ENCODE assay signal across 9 cellular contexts in genomic region chr1:202189012-202189790, GRCh38. TPM values are rescaled to one million over a fixed set of nuclear protein-coding genes. Genes with fewer than 3 reads are reported as not detected.
DNase-seq lines count a peak whose midpoint lies in the region; ATAC-seq and TF ChIP-seq lines count a peak whose summit lies in the region.
"Had no signal": no experiment of that assay in that cellular context is flagged by ENCODE, and none has a peak within 500 bp of the region (broad histone marks: within the 10 kb centered on the region; RNA-seq: fewer than 3 reads in every experiment).

No MANE protein-coding gene starts in this region.

- peaks cover 11% of the 10 kb centered on the region for H3K27me3 ChIP-seq in CD4-positive, alpha-beta T cell (ENCODE audit: control insufficient read depth, insufficient read depth, low read length)
- H3K27me3 ChIP-seq in OCI-LY1 (ENCODE audit: insufficient read depth, low read length) (no peaks in the 10 kb centered on the region), esophagus muscularis mucosa (peaks cover 0 to 67% (median 12%) of the 10 kb centered on the region in 4 donors)

- ATAC-seq in CD4-positive, alpha-beta T cell (ENCODE audit: poor library complexity) = peak; percentile 74
- ATAC-seq in GM18867 (IDR thresholded peaks at IDR 0.05; ENCODE audit: unreplicated experiment) = no peak

- H3K9me3 Mint-ChIP-seq in CD4-positive, alpha-beta T cell = no peaks in the 10 kb centered on the region
- no peaks in the 10 kb centered on the region for H3K9me3 Mint-ChIP-seq in neural crest cell
- H3K9me3 Mint-ChIP-seq: IgD-negative memory B cell had no signal

- H3K9ac ChIP-seq in OCI-LY1 (ENCODE audit: low read length) = no peak overlapping the region

- H2AFZ ChIP-seq in OCI-LY1 (ENCODE audit: low read length) = no peak overlapping the region

- 88% methylated on average over 11 of the region's 19 CpGs for WGBS in esophagus muscularis mucosa

- CTCF ChIA-PET in CD4-positive, alpha-beta T cell (lab: Charles Lee) = interaction anchor here (0.7 to 2.6 kb wide), 8 partner anchors 11 to 530 kb away, joined by 3 to 15 read pairs (median 4); partner anchors contain the start of genes PTPN7 and UBE2T

- no peaks in the 10 kb centered on the region for H4K20me1 ChIP-seq in OCI-LY1 (ENCODE audit: insufficient read depth, low read length)

- TF ChIP-seq POLR2A in esophagus muscularis mucosa (IDR thresholded peaks at IDR 0.05; ENCODE audit: low read depth) = no peak

- H3K4me1 Mint-ChIP-seq in CD4-positive, alpha-beta T cell (ENCODE audit: low read depth) = peaks cover 11% of the 10 kb centered on the region
- peaks cover 18% of the 10 kb centered on the region for H3K4me1 Mint-ChIP-seq in neural crest cell

- no peaks in the 10 kb centered on the region for H3K9me2 ChIP-seq in OCI-LY1 (ENCODE audit: low read depth, low read length)

- no peak overlapping the region for H3K4me2 ChIP-seq in OCI-LY1 (ENCODE audit: low read length)

- H3K36me3 ChIP-seq in OCI-LY1 (ENCODE audit: insufficient read depth, low read length) (no peaks in the 10 kb centered on the region), esophagus muscularis mucosa (no peaks in the 10 kb centered on the region)

- no peak overlapping the region for H3K27ac Mint-ChIP-seq in CD4-positive, alpha-beta T cell
- H3K27ac Mint-ChIP-seq in neural crest cell (ENCODE audit: unreplicated experiment) = no peak overlapping the region
- H3K27ac Mint-ChIP-seq: IgD-negative memory B cell had no signal

- TF ChIP-seq CTCF in CD4-positive, alpha-beta T cell (IDR thresholded peaks at IDR 0.05) = peak; percentile 78
- peak; percentile 53 for TF ChIP-seq CTCF in OCI-LY1 (IDR thresholded peaks at IDR 0.05; ENCODE audit: low read length)
- peak; percentile 53 to 93 (median 82) for TF ChIP-seq CTCF in esophagus muscularis mucosa (IDR thresholded peaks at IDR 0.05)
- TF ChIP-seq CTCF in neural crest cell (conservative IDR thresholded peaks at IDR 0.05) = peak; percentile 90

- no peak overlapping the region for H3K4me3 Mint-ChIP-seq in CD4-positive, alpha-beta T cell
- H3K4me3 Mint-ChIP-seq in neural crest cell = no peak overlapping the region
- H3K4me3 Mint-ChIP-seq: IgD-negative memory B cell had no signal

- no peaks in the 10 kb centered on the region for H3F3A ChIP-seq in OCI-LY1 (ENCODE audit: insufficient read depth, low read length)

- no peak overlapping the region for H3K27ac ChIP-seq in CD4-positive, alpha-beta T cell (ENCODE audit: low read depth, low read length)
- H3K27ac ChIP-seq in OCI-LY1 (ENCODE audit: low read depth, low read length, poor library complexity, severe bottlenecking) = no peak overlapping the region
- H3K27ac ChIP-seq in esophagus muscularis mucosa (replicated peaks in 1 of 4) = no peak overlapping the region
- H3K27ac ChIP-seq in substantia nigra (ENCODE audit: low read depth, low read length, poor library complexity, severe bottlenecking) = no peak overlapping the region

- no peak overlapping the region for H3K4me3 ChIP-seq in OCI-LY1 (ENCODE audit: low read depth, low read length, poor library complexity, severe bottlenecking)
- no peak overlapping the region for H3K4me3 ChIP-seq in esophagus muscularis mucosa

- no peaks in the 10 kb centered on the region for H3K36me3 Mint-ChIP-seq in CD4-positive, alpha-beta T cell (ENCODE audit: low read depth)
- no peaks in the 10 kb centered on the region for H3K36me3 Mint-ChIP-seq in neural crest cell (ENCODE audit: low read depth)
- H3K36me3 Mint-ChIP-seq: IgD-negative memory B cell had no signal

- DNase-seq in CD4-positive, alpha-beta T cell = peak; percentile 61 to 84 (median 72)
- DNase-seq in HCEC 1CT = peak; percentile 26
- peak; percentile 76 for DNase-seq in activated T-cell treated with anti-CD3 and anti-CD28 coated beads for 48 hours (ENCODE audit: low read depth)
- no peak for DNase-seq in esophagus muscularis mucosa (ENCODE audit: extremely low spot score)
- DNase-seq in neural crest cell (ENCODE audit: low read depth, low spot score) = peak; percentile 91
- DNase-seq in substantia nigra (lab: John Stamatoyannopoulos, UW) = peak in 42 of 49 donors; percentile 3 to 84 (median 50)

- no peak for TF ChIP-seq EP300 in esophagus muscularis mucosa (IDR thresholded peaks at IDR 0.05)

- H3K79me2 ChIP-seq in OCI-LY1 (ENCODE audit: insufficient read depth, low read length) = no peaks in the 10 kb centered on the region

- H3K4me1 ChIP-seq in OCI-LY1 (ENCODE audit: insufficient read depth, low read length, severe bottlenecking) (no peaks in the 10 kb centered on the region), esophagus muscularis mucosa (peaks cover 7 to 25% (median 22%) of the 10 kb centered on the region in 4 donors)

- POLR2A ChIA-PET in CD4-positive, alpha-beta T cell (lab: Charles Lee) = no interaction called here

- H3K27me3 Mint-ChIP-seq in CD4-positive, alpha-beta T cell = peaks cover 12% of the 10 kb centered on the region
- H3K27me3 Mint-ChIP-seq in neural crest cell (ENCODE audit: low read depth) = peaks cover 23% of the 10 kb centered on the region

- H3K9me3 ChIP-seq in CD4-positive, alpha-beta T cell (ENCODE audit: control insufficient read depth, low read length) = no peaks in the 10 kb centered on the region
- H3K9me3 ChIP-seq in OCI-LY1 (ENCODE audit: low read length) (no peaks in the 10 kb centered on the region), esophagus muscularis mucosa (no peaks in the 10 kb centered on the region)

- intact Hi-C loops in CD4-positive, alpha-beta T cell (cut with DNase I, micrococcal nuclease) = loop anchor here in 1 of 2 experiments (1.0 kb wide), 2 partner anchors 126 to 530 kb away; no protein-coding TSS in a partner anchor
- intact Hi-C loops in esophagus muscularis mucosa (cut with DNase I) = loop anchor here (5.0 kb wide), 1 partner anchor 128 kb away; no protein-coding TSS in a partner anchor

RNA-seq across cellular contexts. Expression of gene LGR6, which starts 4.4 kb away (rescaled TPM):
- under 1 TPM; 0.19 to 0.45 TPM for total RNA-seq in CD4-positive, alpha-beta T cell
- total RNA-seq in esophagus muscularis mucosa (1 to 10 TPM in 1 of 4 donors, under 1 TPM in 2, not detected in 1; under 0.01 to 1.2 (median 0.78) TPM), neural crest cell (0.16 and 0.91 TPM in 2 replicates)

RNA-seq across cellular contexts. Expression of gene PTPN7, which starts 28.8 kb away (rescaled TPM):
- 100 to 1,000 TPM; 144 to 145 TPM for total RNA-seq in CD4-positive, alpha-beta T cell
- total RNA-seq in esophagus muscularis mucosa = 1 to 10 TPM in 2 of 4 donors, under 1 TPM in 2; 0.78 to 2.5 (median 1.3) TPM
- total RNA-seq in neural crest cell = not detected in 2 replicates

RNA-seq across cellular contexts. Expression of gene ARL8A, which starts 44.7 kb away (rescaled TPM):
- 10 to 100 TPM; 73.5 to 73.8 TPM for total RNA-seq in CD4-positive, alpha-beta T cell
- 10 to 100 TPM; 41.1 to 60.8 (median 53.6) TPM for total RNA-seq in esophagus muscularis mucosa
- 50.9 and 57.3 TPM in 2 replicates for total RNA-seq in neural crest cell

Comparison
In these comparisons a context has a peak if more than half of its experiments do, and no peak if none do; other contexts are left out.
1. RNA of gene PTPN7, which starts 28.8 kb away (total RNA-seq): 144 to 145 TPM in CD4-positive, alpha-beta T cell; 0.78 to 2.5 TPM in esophagus muscularis mucosa and not detected in neural crest cell; every median in the first group is over 10 times any median in the second.
2. Peak in every context shown above with its lines, with median percentiles within 50 percentile points of each other: CTCF ChIP-seq.